ENCODE assay signal across 23 cellular contexts in the genomic region with DNA sequence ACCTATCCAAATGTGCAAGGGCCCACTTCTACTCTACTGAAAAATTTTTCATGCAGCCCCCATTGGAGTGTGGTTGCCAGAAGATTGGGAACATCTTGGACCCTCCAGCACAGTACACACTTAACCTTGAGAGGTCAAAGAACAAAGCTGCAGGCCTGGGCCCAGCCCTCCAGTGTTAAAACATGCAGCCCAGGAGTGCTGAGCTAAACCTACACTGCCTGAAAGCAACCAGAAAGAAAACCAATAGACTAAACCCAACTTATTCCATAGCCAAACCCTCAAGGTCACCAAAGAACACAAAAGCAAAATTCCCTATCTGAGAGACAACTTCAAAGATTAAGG. TPM values are rescaled to one million over a fixed set of nuclear protein-coding genes. Genes with fewer than 3 reads are reported as not detected.
"Had no signal": no experiment of that assay in that cellular context is flagged by ENCODE, and none has a peak within 500 bp of the region (broad histone marks: within the 10 kb centered on the region; RNA-seq: fewer than 3 reads in every experiment).

No MANE protein-coding gene starts in this region.

- ATAC-seq: K562 had no signal

- H3K27ac ChIP-seq: HL-60, KMS-11, SJSA1, SK-N-MC had no signal

- H3K4me3 ChIP-seq: K562, SJSA1, SK-N-MC had no signal

- H3K4me3 Mint-ChIP-seq: IgD-negative memory B cell had no signal

- H3K36me3 ChIP-seq: SJSA1 had no signal

- H3K27me3 Mint-ChIP-seq: IgD-negative memory B cell had no signal

- H3K27ac Mint-ChIP-seq: IgD-negative memory B cell had no signal

- H3K4me1 Mint-ChIP-seq: IgD-negative memory B cell had no signal

- H3K27me3 ChIP-seq: SJSA1 had no signal

- DNase-seq: Kasumi-1, MM.1S, NCI-H1092 treated with DMSO at 0.1 percent for 48 hours, NCI-H1436, NCI-H187, NCI-H2029, NCI-H2081 treated with DMSO at 0.1 percent for 48 hours, NCI-H2171, NCI-H226, NCI-H446, NCI-H510A, NCI-H524 treated with DMSO at 0.1 percent for 48 hours, NCI-H69, NCI-H774, RPMI8226, SIG-M5 had no signal

- H3K4me1 ChIP-seq: SJSA1 had no signal

- H3K36me3 Mint-ChIP-seq: IgD-negative memory B cell had no signal

- H3K9me3 ChIP-seq: SJSA1 had no signal

RNA-seq across cellular contexts. Expression of gene TECRL, which starts 47.9 kb away (rescaled TPM):
- total RNA-seq: K562, M059J, SJSA1 had no signal
- polyA plus RNA-seq: IgD-negative memory B cell, K562 had no signal
